8 cellular contexts compared by ENCODE assay signal in the genomic region with DNA sequence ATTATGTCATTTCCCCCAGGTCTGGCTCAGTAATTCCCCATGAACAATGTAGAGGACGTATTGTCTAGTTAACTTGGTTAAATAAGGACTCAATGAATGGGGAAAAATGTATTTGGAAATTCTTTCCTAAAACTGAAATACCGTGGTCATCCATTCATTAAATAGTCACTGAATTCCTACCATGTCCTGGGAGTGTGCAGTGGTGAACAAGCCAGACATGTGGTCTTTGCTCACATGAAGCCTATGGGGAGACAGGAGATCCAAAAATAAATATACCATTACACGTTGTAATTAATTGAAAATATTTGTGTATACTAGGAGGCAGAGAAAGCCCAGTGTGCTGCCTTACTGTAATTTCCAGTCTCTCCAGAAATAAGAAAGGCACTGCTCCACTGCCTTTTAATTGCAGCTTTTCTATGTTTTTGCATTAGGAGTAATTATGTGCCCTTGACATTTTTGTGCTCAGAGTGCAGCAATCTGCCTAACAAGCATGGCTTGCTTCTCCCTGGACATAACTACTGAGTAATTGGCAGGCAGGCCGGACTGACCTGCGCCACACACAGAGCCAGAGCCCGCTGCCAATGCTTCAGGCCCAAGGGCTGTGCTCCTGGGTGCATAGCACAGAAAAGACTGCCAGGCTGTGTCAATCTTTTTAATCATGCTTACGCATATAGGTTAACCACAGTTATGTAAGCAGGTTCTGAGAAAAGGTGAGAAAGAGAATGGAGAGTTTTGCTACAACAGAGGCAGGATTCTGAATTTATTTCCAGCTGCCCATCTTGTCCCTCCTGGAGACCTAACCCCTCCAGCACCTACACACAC. TPM values are rescaled to one million over a fixed set of nuclear protein-coding genes. Genes with fewer than 3 reads are reported as not detected.
DNase-seq lines count a peak whose midpoint lies in the region; ATAC-seq and TF ChIP-seq lines count a peak whose summit lies in the region.

No MANE protein-coding gene starts in this region.

- H3K27me3 Mint-ChIP-seq in central memory CD8-positive, alpha-beta T cell: no peaks in the 10 kb centered on the region
- peaks cover 17% of the 10 kb centered on the region for H3K27me3 Mint-ChIP-seq in nephron progenitor cell (ENCODE audit: low read depth, poor library complexity)

- peaks cover 13% of the 10 kb centered on the region; the same call in 1 of the 2 replicates for H3K4me1 ChIP-seq in SJCRH30
- peaks cover 0 to 6% (median 0%) of the 10 kb centered on the region in 4 donors for H3K4me1 ChIP-seq in tibial artery

- H3K9me3 Mint-ChIP-seq in central memory CD8-positive, alpha-beta T cell: no peaks in the 10 kb centered on the region
- no peaks in the 10 kb centered on the region for H3K9me3 Mint-ChIP-seq in nephron progenitor cell

- H3K9me3 ChIP-seq in SJCRH30 (replicated peaks) (no peaks in the 10 kb centered on the region), tibial artery (no peaks in the 10 kb centered on the region)

- peaks cover 58% of the 10 kb centered on the region for H3K4me1 Mint-ChIP-seq in central memory CD8-positive, alpha-beta T cell
- H3K4me1 Mint-ChIP-seq in nephron progenitor cell: peaks cover 16% of the 10 kb centered on the region

- intact Hi-C loops in tibial artery (cut with DNase I; ENCODE audit: low total_unique reads): no loop called here

- ATAC-seq in GM18868 (IDR thresholded peaks at IDR 0.05; ENCODE audit: unreplicated experiment): peak; percentile 59
- ATAC-seq in central memory CD8-positive, alpha-beta T cell (replicated peaks; ENCODE audit: extremely low read depth, poor library complexity, severe bottlenecking): peak; percentile 94

- DNase-seq in SJCRH30 (peak; percentile 26 to 27), putamen (ENCODE audit: low spot score) (peak; percentile 42), HuH-7.5 (ENCODE audit: low spot score) (no peak), tibial artery (no peak), nephron progenitor cell (no peak), inferior parietal cortex (ENCODE audit: extremely low spot score) (no peak)
- peak in 1 of 2 donors; percentile 56 for DNase-seq in central memory CD8-positive, alpha-beta T cell (ENCODE audit: low spot score in 2 of 2)

- H3K27me3 ChIP-seq in SJCRH30 (no peaks in the 10 kb centered on the region), tibial artery (no peaks in the 10 kb centered on the region)

- H3K4me3 ChIP-seq in SJCRH30: no peak overlapping the region
- H3K4me3 ChIP-seq in tibial artery: no peak overlapping the region

- peak overlapping the region; percentile 73 for H3K4me3 Mint-ChIP-seq in central memory CD8-positive, alpha-beta T cell
- no peak overlapping the region for H3K4me3 Mint-ChIP-seq in nephron progenitor cell

- H3K36me3 ChIP-seq in SJCRH30 (no peaks in the 10 kb centered on the region), tibial artery (no peaks in the 10 kb centered on the region)

- H3K27ac ChIP-seq in SJCRH30 (peak overlapping the region; percentile 37; the same call in 1 of the 2 replicates), tibial artery (no peak overlapping the region)

- peaks cover 10% of the 10 kb centered on the region for H3K36me3 Mint-ChIP-seq in central memory CD8-positive, alpha-beta T cell (ENCODE audit: insufficient read depth)
- no peaks in the 10 kb centered on the region for H3K36me3 Mint-ChIP-seq in nephron progenitor cell (ENCODE audit: low read depth)

- no peak for TF ChIP-seq CTCF in tibial artery (IDR thresholded peaks at IDR 0.05)
- no peak for TF ChIP-seq CTCF in nephron progenitor cell (IDR thresholded peaks at IDR 0.05)

- H3K27ac Mint-ChIP-seq in central memory CD8-positive, alpha-beta T cell (ENCODE audit: low read depth): peak overlapping the region; percentile 92
- no peak overlapping the region for H3K27ac Mint-ChIP-seq in nephron progenitor cell

RNA-seq across cellular contexts. Expression of gene TTC39C, which starts 22.2 kb away (rescaled TPM):
- 12.6 and 13.7 TPM in 2 replicates for total RNA-seq in SJCRH30 (2014; rRNA removed; shearing (Covaris generic))

Comparison
In these comparisons a context has a peak if more than half of its experiments do, and no peak if none do; other contexts are left out.
1. DNase-seq: peak in SJCRH30 (2 of 2) and putamen (single experiment); none in HuH-7.5 (single experiment), tibial artery (0 of 2), nephron progenitor cell (single experiment) and inferior parietal cortex (single experiment).